ENCODE assay signal across 11 cellular contexts in genomic region chr13:97109256-97109655, GRCh38.
DNase-seq lines count a peak whose midpoint lies in the region; ATAC-seq, FAIRE-seq and TF ChIP-seq lines count a peak whose summit lies in the region.
"Had no signal": no experiment of that assay in that cellular context is flagged by ENCODE, and none has a peak within 500 bp of the region (broad histone marks: within the 10 kb centered on the region; RNA-seq: fewer than 3 reads in every experiment).

No MANE protein-coding gene starts in this region.

- TF ChIP-seq POLR2A in HepG2 (IDR thresholded peaks at IDR 0.05; ENCODE audit: insufficient read depth in 1 of 2, low read depth in 2 of 2, low read length in 2 of 2) = no peak
- TF ChIP-seq POLR2A in right lobe of liver (IDR thresholded peaks at IDR 0.05) = no peak

- H4K8ac ChIP-seq in neuronal stem cell (ENCODE audit: low read depth, low read length) = no peak overlapping the region

- no peak overlapping the region for H2BK15ac ChIP-seq in neuronal stem cell (ENCODE audit: low read length)

- H2AFZ ChIP-seq in HepG2 (ENCODE audit: low read length) (no peak overlapping the region), neuronal stem cell (ENCODE audit: low read length) (peak overlapping the region; percentile 54)

- TF ChIP-seq EP300 in HepG2 (IDR thresholded peaks at IDR 0.05; ENCODE audit: low read depth in 2 of 2, low read length in 2 of 2) = no peak
- TF ChIP-seq EP300 in HepG2 (CRISPR knock-in tag; IDR thresholded peaks at IDR 0.05; ENCODE audit: borderline replicate concordance) = no peak

- POLR2A ChIA-PET in HepG2 (lab: Yijun Ruan, JAX) = interaction anchor here (0.5 to 1.8 kb wide), 2 partner anchors 162 to 250 kb away, joined by 3 to 6 read pairs; no protein-coding TSS in a partner anchor

- in situ Hi-C loops in HepG2 (cut with HindIII; ENCODE audit: extremely low pct_ligation_motif_present, low pct_unique_long_range_greater_than_20kb) = no loop called here
- in situ Hi-C loops in ACHN (cut with HindIII; ENCODE audit: low pct_ligation_motif_present, low pct_unique_long_range_greater_than_20kb, low sequenced_read_pairs) = loop anchor here (25.0 kb wide), 1 partner anchor 253 kb away; no protein-coding TSS in a partner anchor

- no peaks in the 10 kb centered on the region; a peak in 2 of 5 replicates for H3K27me3 ChIP-seq in HepG2 (ENCODE audit: control insufficient read depth in 1 of 2, insufficient read depth in 2 of 2, low read length in 2 of 2)
- no peaks in the 10 kb centered on the region for H3K27me3 ChIP-seq in right lobe of liver
- H3K27me3 ChIP-seq in neuronal stem cell (ENCODE audit: control insufficient read depth in 3 of 3, insufficient read depth in 3 of 3, low read depth in 1 of 3, low read length in 3 of 3) = peaks cover 0 to 56% (median 0%) of the 10 kb centered on the region in 3 experiments
- H3K27me3 ChIP-seq: MG63, tibial nerve had no signal

- H3K27ac ChIP-seq in HepG2 (ENCODE audit: extremely low read length, insufficient read depth, low read length) = no peak overlapping the region
- no peak overlapping the region for H3K27ac ChIP-seq in right lobe of liver
- no peak overlapping the region for H3K27ac ChIP-seq in neuronal stem cell (replicated peaks; ENCODE audit: low read length)

- FAIRE-seq in HepG2 (lab: Jason Lieb, UNC) = no peak
- FAIRE-seq: RCC 7860 had no signal

- H3K79me2 ChIP-seq in HepG2 (ENCODE audit: insufficient read depth, low read length) = no peaks in the 10 kb centered on the region

- H3K79me1 ChIP-seq in neuronal stem cell (ENCODE audit: low read depth, low read length) = no peaks in the 10 kb centered on the region

- H3K4me1 ChIP-seq in HepG2 (ENCODE audit: insufficient read depth, low read length) (peaks cover 13% of the 10 kb centered on the region), right lobe of liver (peaks cover 0 to 7% (median 0%) of the 10 kb centered on the region in 4 donors), neuronal stem cell (ENCODE audit: control insufficient read depth in 2 of 2, insufficient read depth in 1 of 2, low read depth in 1 of 2, low read length in 2 of 2) (peaks cover 15 to 16% of the 10 kb centered on the region in 2 donors)

- H3K4me2 ChIP-seq in HepG2 (ENCODE audit: low read depth, low read length) (peak overlapping the region; percentile 69; the same call in 1 of the 2 replicates), neuronal stem cell (ENCODE audit: insufficient read depth, low read length, poor library complexity, severe bottlenecking) (no peak overlapping the region)

- no peak for DNase-seq in HepG2 (ENCODE audit: low spot score)
- no peak for DNase-seq in right lobe of liver
- DNase-seq in cerebellar cortex (ENCODE audit: low spot score) = peak; percentile 9
- DNase-seq in neuronal stem cell (ENCODE audit: low spot score) = no peak
- no peak for DNase-seq in ACHN
- no peak for DNase-seq in T-helper 1 cell
- DNase-seq in middle frontal gyrus (ENCODE audit: extremely low spot score, low spot score) = no peak

- H3K4ac ChIP-seq in neuronal stem cell (ENCODE audit: low read length) = no peak overlapping the region

- H4K20me1 ChIP-seq in HepG2 (ENCODE audit: insufficient read depth, low read length) = no peaks in the 10 kb centered on the region

- no peak overlapping the region for H2BK12ac ChIP-seq in neuronal stem cell (ENCODE audit: low read length)

- H3K9me3 ChIP-seq in HepG2 (ENCODE audit: low read length) (no peaks in the 10 kb centered on the region), right lobe of liver (no peaks in the 10 kb centered on the region), neuronal stem cell (replicated peaks in 1 of 2; ENCODE audit: control insufficient read depth in 2 of 2, insufficient read depth in 1 of 2, low read depth in 1 of 2, low read length in 2 of 2) (no peaks in the 10 kb centered on the region)
- H3K9me3 ChIP-seq: MG63, tibial nerve had no signal

- no peak overlapping the region for H3K23ac ChIP-seq in neuronal stem cell (ENCODE audit: low read depth, low read length, poor library complexity)

- intact Hi-C loops in HepG2 (cut with micrococcal nuclease; ENCODE audit: unreplicated experiment) = loop anchor here (1.0 kb wide), 1 partner anchor 149 kb away; no protein-coding TSS in a partner anchor
- intact Hi-C loops in right lobe of liver (cut with DNase I) = loop anchor here in 1 of 2 donors (10.0 kb wide), 1 partner anchor 256 kb away; no protein-coding TSS in a partner anchor

- TF ChIP-seq CTCF in HepG2 (CRISPR knock-in tag; IDR thresholded peaks at IDR 0.05) (no peak), right lobe of liver (IDR thresholded peaks at IDR 0.05) (no peak)

- H2AK5ac ChIP-seq in neuronal stem cell (ENCODE audit: low read depth, low read length) = no peak overlapping the region

- H2BK120ac ChIP-seq in neuronal stem cell (ENCODE audit: low read depth, low read length) = no peak overlapping the region

- H3K9ac ChIP-seq in HepG2 (ENCODE audit: insufficient read depth, low read depth, low read length) (no peak overlapping the region), neuronal stem cell (ENCODE audit: low read depth, low read length, poor library complexity) (no peak overlapping the region)

- H4K91ac ChIP-seq in neuronal stem cell (ENCODE audit: low read depth, low read length, poor library complexity) = no peak overlapping the region

- ATAC-seq in HepG2 = no peak
- no peak for ATAC-seq in right lobe of liver
- no peak for ATAC-seq in GM19035 (IDR thresholded peaks at IDR 0.05; ENCODE audit: unreplicated experiment)

- no peak overlapping the region for H3K4me3 ChIP-seq in HepG2 (replicated peaks in 1 of 3; ENCODE audit: insufficient read depth in 1 of 3, low read depth in 2 of 3, low read length in 3 of 3)
- H3K4me3 ChIP-seq in right lobe of liver = no peak overlapping the region
- H3K4me3 ChIP-seq in neuronal stem cell (ENCODE audit: low read length in 2 of 2) = no peak overlapping the region
- H3K4me3 ChIP-seq: MG63 had no signal

- no peaks in the 10 kb centered on the region for H3K36me3 ChIP-seq in HepG2 (replicated peaks in 1 of 2; ENCODE audit: control insufficient read depth in 1 of 2, insufficient read depth in 2 of 2, low read length in 2 of 2)
- no peaks in the 10 kb centered on the region for H3K36me3 ChIP-seq in right lobe of liver
- no peaks in the 10 kb centered on the region for H3K36me3 ChIP-seq in neuronal stem cell (replicated peaks in 1 of 2; ENCODE audit: control insufficient read depth in 2 of 2, insufficient read depth in 2 of 2, low read length in 2 of 2)
- H3K36me3 ChIP-seq: MG63, tibial nerve had no signal

- no TSS peak for BruUV-seq in HepG2 (replicated peaks; lab: Mats Ljungman, UMichigan)

- H3K14ac ChIP-seq in neuronal stem cell (ENCODE audit: low read length) = no peak overlapping the region

- 85% methylated on average over 7 of the region's 7 CpGs for WGBS in HepG2 (ENCODE audit: low lambda C conversion rate)
- WGBS in right lobe of liver (ENCODE audit: insufficient coverage, low coverage, low lambda C conversion rate, missing lambda C conversion rate) = 69% methylated on average over 4 of the region's 7 CpGs
- WGBS in neuronal stem cell (ENCODE audit: extremely low coverage in 2 of 2, insufficient read length in 2 of 2, insufficient replicate concordance in 1 of 2), 2 donors = no CpG with 5 or more reads among the region's 7 CpGs

- no peak overlapping the region for H3K18ac ChIP-seq in neuronal stem cell (ENCODE audit: low read length)

- CTCF ChIA-PET in HepG2 (lab: Yijun Ruan, JAX; ENCODE audit: low intra/inter-chr PET ratio, low total read pairs) = interaction anchor here (1.4 to 2.5 kb wide), 3 partner anchors 103 to 250 kb away, joined by 21 to 23 read pairs (median 21); no protein-coding TSS in a partner anchor

- no peak overlapping the region for H2BK5ac ChIP-seq in neuronal stem cell (ENCODE audit: low read length)

- no peak for TF ChIP-seq RAD21 in HepG2 (CRISPR knock-in tag; IDR thresholded peaks at IDR 0.05)

TF ChIP-seq in HepG2, 621 proteins besides CTCF, POLR2A, EP300 and RAD21:
- TF ChIP-seq ZSCAN31 (CRISPR knock-in tag; IDR thresholded peaks at IDR 0.05; ENCODE audit: low read depth) (0 out of 2 replicates have a peak, but pooled peaks have one; percentile 0), KDM3A (CRISPR knock-in tag; IDR thresholded peaks at IDR 0.05; ENCODE audit: low read depth) (no peak)
TF ChIP-seq in HepG2: peak in this region for 1.
